Comparison of ENCODE assay signal across 8 cellular contexts in genomic region chr1:181089777-181090505, GRCh38. TPM values are rescaled to one million over a fixed set of nuclear protein-coding genes. Genes with fewer than 3 reads are reported as not detected.
DNase-seq lines count a peak whose midpoint lies in the region; ATAC-seq, FAIRE-seq and TF ChIP-seq lines count a peak whose summit lies in the region.

No MANE protein-coding gene starts in this region.

- CTCF ChIA-PET in HepG2 (lab: Yijun Ruan, JAX; ENCODE audit: low intra/inter-chr PET ratio, low total read pairs): no interaction called here

- TF ChIP-seq CTCF in GM10266 (IDR thresholded peaks at IDR 0.05; ENCODE audit: control insufficient read depth, insufficient read depth, low read depth, missing control alignments) (no peak), HFF-Myc (IDR thresholded peaks at IDR 0.05; ENCODE audit: low read depth, low read length, missing control alignments) (no peak), HepG2 (CRISPR knock-in tag; IDR thresholded peaks at IDR 0.05) (no peak)

- peak; percentile 43 for ATAC-seq in HepG2

- no peaks in the 10 kb centered on the region for H3K9me3 ChIP-seq in HepG2 (ENCODE audit: low read length)

- peaks cover 30% of the 10 kb centered on the region for H3K79me2 ChIP-seq in HepG2 (ENCODE audit: insufficient read depth, low read length)

- in situ Hi-C loops in HepG2 (cut with HindIII; ENCODE audit: extremely low pct_ligation_motif_present, low pct_unique_long_range_greater_than_20kb): loop anchor here (5.0 kb wide), 1 partner anchor 52 kb away; no protein-coding TSS in a partner anchor

- H3K4me3 ChIP-seq in HFF-Myc (replicated peaks; ENCODE audit: low read depth, low read length) (peak overlapping the region; percentile 82), HepG2 (replicated peaks in 1 of 3; ENCODE audit: insufficient read depth in 1 of 3, low read depth in 2 of 3, low read length in 3 of 3) (peak overlapping the region; percentile 68 to 88 (median 79))

- no peaks in the 10 kb centered on the region for H3K36me3 ChIP-seq in HepG2 (replicated peaks in 1 of 2; ENCODE audit: control insufficient read depth in 1 of 2, insufficient read depth in 2 of 2, low read length in 2 of 2)

- peaks cover 8% of the 10 kb centered on the region for H4K20me1 ChIP-seq in HepG2 (ENCODE audit: insufficient read depth, low read length)

- TF ChIP-seq RAD21 in HepG2 (CRISPR knock-in tag; IDR thresholded peaks at IDR 0.05): no peak

- H3K27ac ChIP-seq in HepG2 (ENCODE audit: extremely low read length, insufficient read depth, low read length): peak overlapping the region; percentile 27

- intact Hi-C loops in HepG2 (cut with micrococcal nuclease; ENCODE audit: unreplicated experiment): loop anchor here (2.0 to 5.0 kb wide), 4 partner anchors 15 to 68 kb away; partner anchors contain the start of gene STX6

- TF ChIP-seq EP300 in HepG2 (IDR thresholded peaks at IDR 0.05; ENCODE audit: low read depth in 2 of 2, low read length in 2 of 2): no peak
- TF ChIP-seq EP300 in HepG2 (CRISPR knock-in tag; IDR thresholded peaks at IDR 0.05; ENCODE audit: borderline replicate concordance): no peak

- H2AFZ ChIP-seq in HepG2 (ENCODE audit: low read length): no peak overlapping the region

- H3K9ac ChIP-seq in HepG2 (ENCODE audit: insufficient read depth, low read depth, low read length): peak overlapping the region; percentile 72

- POLR2A ChIA-PET in HepG2 (lab: Yijun Ruan, JAX): interaction anchor here (0.7 to 5.3 kb wide), 18 partner anchors 8 to 574 kb away, joined by 3 to 57 read pairs (median 6); partner anchors contain the start of genes MR1 and STX6

- no TSS peak for BruUV-seq in HepG2 (replicated peaks; lab: Mats Ljungman, UMichigan)

- DNase-seq in GM10266 (ENCODE audit: extremely low spot score) (peak; percentile 75), HFF-Myc (ENCODE audit: extremely low read depth, low read depth) (no peak), NCI-H146 treated with DMSO at 0.1 percent for 48 hours (lab: John Stamatoyannopoulos, UW; ENCODE audit: unreplicated experiment) (peak; percentile 39), cerebellum (ENCODE audit: low spot score) (peak; percentile 56), HepG2 (ENCODE audit: low spot score) (peak; percentile 30), DMS153 (lab: John Stamatoyannopoulos, UW) (no peak)
- DNase-seq in activated CD4-positive, CD25-positive, alpha-beta regulatory T cell (lab: John Stamatoyannopoulos, UW): peak; percentile 34 to 53 (median 45)
- DNase-seq in stimulated activated CD4-positive, alpha-beta T cell treated with anti-CD3 and anti-CD28 coated beads, Interleukin-4, amount 100 ng/mL, for 24 hours: peak; percentile 81

- H3K27me3 ChIP-seq in HepG2 (ENCODE audit: control insufficient read depth in 1 of 2, insufficient read depth in 2 of 2, low read length in 2 of 2): no peaks in the 10 kb centered on the region; a peak in 2 of 5 replicates

- no peak for FAIRE-seq in HepG2 (lab: Jason Lieb, UNC)

- H3K4me1 ChIP-seq in HepG2 (ENCODE audit: insufficient read depth, low read length): peaks cover 60% of the 10 kb centered on the region

- TF ChIP-seq POLR2A in HepG2 (IDR thresholded peaks at IDR 0.05; ENCODE audit: insufficient read depth in 1 of 2, low read depth in 2 of 2, low read length in 2 of 2): no peak; a peak in 1 of 4 replicates

- H3K4me2 ChIP-seq in HepG2 (ENCODE audit: low read depth, low read length): peak overlapping the region; percentile 91

- 2% methylated on average over 22 of the region's 39 CpGs for WGBS in HepG2 (ENCODE audit: low lambda C conversion rate)

TF ChIP-seq in HepG2, 621 proteins besides CTCF, POLR2A, EP300 and RAD21 (continues in another document):
- TF ChIP-seq RXRB (CRISPR knock-in tag; IDR thresholded peaks at IDR 0.05; ENCODE audit: borderline replicate concordance) (0 out of 2 replicates have a peak, but pooled peaks have one; percentile 20), SOX6 (IDR thresholded peaks at IDR 0.05) (no peak), SOX6 (CRISPR knock-in tag; IDR thresholded peaks at IDR 0.05) (peak; percentile 45), YEATS2 (CRISPR knock-in tag; IDR thresholded peaks at IDR 0.05; ENCODE audit: borderline replicate concordance) (peak; percentile 49; the same call in 1 of the 2 replicates), SAP130 (CRISPR knock-in tag; IDR thresholded peaks at IDR 0.05; ENCODE audit: low read depth) (peak; percentile 78), ZNF607 (CRISPR knock-in tag; IDR thresholded peaks at IDR 0.05; ENCODE audit: borderline replicate concordance) (peak; percentile 72; the same call in 1 of the 2 replicates), XRCC5 (optimal IDR thresholded peaks at IDR 0.05; ENCODE audit: low read length) (peak; percentile 37), HMGA1 (CRISPR knock-in tag; conservative IDR thresholded peaks at IDR 0.05) (no peak), HMG20A (CRISPR knock-in tag; IDR thresholded peaks at IDR 0.05; ENCODE audit: borderline replicate concordance) (no peak)
- TF ChIP-seq, protein P1, sequence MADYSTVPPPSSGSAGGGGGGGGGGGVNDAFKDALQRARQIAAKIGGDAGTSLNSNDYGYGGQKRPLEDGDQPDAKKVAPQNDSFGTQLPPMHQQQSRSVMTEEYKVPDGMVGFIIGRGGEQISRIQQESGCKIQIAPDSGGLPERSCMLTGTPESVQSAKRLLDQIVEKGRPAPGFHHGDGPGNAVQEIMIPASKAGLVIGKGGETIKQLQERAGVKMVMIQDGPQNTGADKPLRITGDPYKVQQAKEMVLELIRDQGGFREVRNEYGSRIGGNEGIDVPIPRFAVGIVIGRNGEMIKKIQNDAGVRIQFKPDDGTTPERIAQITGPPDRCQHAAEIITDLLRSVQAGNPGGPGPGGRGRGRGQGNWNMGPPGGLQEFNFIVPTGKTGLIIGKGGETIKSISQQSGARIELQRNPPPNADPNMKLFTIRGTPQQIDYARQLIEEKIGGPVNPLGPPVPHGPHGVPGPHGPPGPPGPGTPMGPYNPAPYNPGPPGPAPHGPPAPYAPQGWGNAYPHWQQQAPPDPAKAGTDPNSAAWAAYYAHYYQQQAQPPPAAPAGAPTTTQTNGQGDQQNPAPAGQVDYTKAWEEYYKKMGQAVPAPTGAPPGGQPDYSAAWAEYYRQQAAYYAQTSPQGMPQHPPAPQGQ (CRISPR knock-in tag; IDR thresholded peaks at IDR 0.05; ENCODE audit: borderline replicate concordance): no peak

RNA-seq across cellular contexts. Expression of gene IER5, which starts 1.4 kb away (rescaled TPM):
- total RNA-seq in cerebellum (13.7 TPM), HepG2 (2016; rRNA removed; fragmentation: Illumina TruSeq; extraction: Trizol) (3.0 and 3.5 TPM in 2 replicates)
- 0.71 and 0.81 TPM in 2 replicates for total RNA-seq in HepG2 (2016; cell fraction: cytosol; rRNA removed; fragmentation: Illumina TruSeq; extraction: Trizol; ENCODE audit: low read depth)
- 2.3 and 3.4 TPM in 2 replicates for total RNA-seq in HepG2 (2016; cell fraction: insoluble cytoplasmic fraction; rRNA removed; fragmentation: Illumina TruSeq; extraction: Trizol)
- total RNA-seq in HepG2 (2016; cell fraction: membrane; rRNA removed; fragmentation: Illumina TruSeq; extraction: Trizol): 2.1 and 2.2 TPM in 2 replicates
- total RNA-seq in HepG2 (2016; cell fraction: nucleus; rRNA removed; fragmentation: Illumina TruSeq; extraction: Trizol): 3.7 and 4.2 TPM in 2 replicates
- 2.5 and 3.1 TPM in 2 replicates for polyA plus RNA-seq in HepG2 (2011; rRNA removed)
- 2.4 and 2.6 TPM in 2 replicates for polyA plus RNA-seq in HepG2 (2011; cell fraction: cytosol; rRNA removed)
- polyA plus RNA-seq in HepG2 (2011; cell fraction: nucleus; rRNA removed): 4.5 and 4.9 TPM in 2 replicates
- polyA plus RNA-seq in HepG2 (2012): 1.8 and 2.7 TPM in 2 replicates
- polyA plus RNA-seq in HepG2 (2016; cell fraction: cytosol; fragmentation: Illumina TruSeq; extraction: Trizol; ENCODE audit: low read depth): 0.26 TPM in 2 replicates
- polyA plus RNA-seq in HepG2 (2016; cell fraction: insoluble cytoplasmic fraction; fragmentation: Illumina TruSeq; extraction: Trizol; ENCODE audit: low read depth): 1.9 TPM in 2 replicates
- polyA plus RNA-seq in HepG2 (2016; cell fraction: membrane; fragmentation: Illumina TruSeq; extraction: Trizol; ENCODE audit: low read depth): 0.66 and 0.70 TPM in 2 replicates
- polyA plus RNA-seq in HepG2 (2016; cell fraction: nucleus; fragmentation: Illumina TruSeq; extraction: Trizol; ENCODE audit: insufficient read depth, low read depth): 3.4 and 3.9 TPM in 2 replicates
- 4.2 and 7.4 TPM in 2 replicates for polyA minus RNA-seq in HepG2 (2011; rRNA and poly(A)+ RNA removed; ENCODE audit: low replicate concordance)
- 2.6 TPM in 2 replicates for polyA minus RNA-seq in HepG2 (2011; cell fraction: cytosol; rRNA and poly(A)+ RNA removed)
- polyA minus RNA-seq in HepG2 (2011; cell fraction: nucleus; rRNA and poly(A)+ RNA removed): 5.2 and 7.2 TPM in 2 replicates

RNA-seq across cellular contexts. Expression of gene MR1, which starts 56.2 kb away (rescaled TPM):
- total RNA-seq in cerebellum (0.91 TPM), HepG2 (2016; rRNA removed; fragmentation: Illumina TruSeq; extraction: Trizol) (6.6 and 10.4 TPM in 2 replicates)
- total RNA-seq in HepG2 (2016; cell fraction: cytosol; rRNA removed; fragmentation: Illumina TruSeq; extraction: Trizol; ENCODE audit: low read depth): 0.79 and 0.91 TPM in 2 replicates
- total RNA-seq in HepG2 (2016; cell fraction: insoluble cytoplasmic fraction; rRNA removed; fragmentation: Illumina TruSeq; extraction: Trizol): 8.2 and 11.7 TPM in 2 replicates
- total RNA-seq in HepG2 (2016; cell fraction: membrane; rRNA removed; fragmentation: Illumina TruSeq; extraction: Trizol): 3.1 and 3.4 TPM in 2 replicates
- total RNA-seq in HepG2 (2016; cell fraction: nucleus; rRNA removed; fragmentation: Illumina TruSeq; extraction: Trizol): 8.7 and 10.3 TPM in 2 replicates
- polyA plus RNA-seq in HepG2 (2011; rRNA removed): 7.7 and 11.4 TPM in 2 replicates
- 5.9 and 9.6 TPM in 2 replicates for polyA plus RNA-seq in HepG2 (2011; cell fraction: cytosol; rRNA removed)
- 3.1 and 3.5 TPM in 2 replicates for polyA plus RNA-seq in HepG2 (2011; cell fraction: nucleus; rRNA removed)
- polyA plus RNA-seq in HepG2 (2012): 6.1 and 6.7 TPM in 2 replicates
- 0.89 and 1.2 TPM in 2 replicates for polyA plus RNA-seq in HepG2 (2016; cell fraction: cytosol; fragmentation: Illumina TruSeq; extraction: Trizol; ENCODE audit: low read depth)
- polyA plus RNA-seq in HepG2 (2016; cell fraction: insoluble cytoplasmic fraction; fragmentation: Illumina TruSeq; extraction: Trizol; ENCODE audit: low read depth): 9.1 and 9.3 TPM in 2 replicates
- polyA plus RNA-seq in HepG2 (2016; cell fraction: membrane; fragmentation: Illumina TruSeq; extraction: Trizol; ENCODE audit: low read depth): 2.4 and 3.2 TPM in 2 replicates
- polyA plus RNA-seq in HepG2 (2016; cell fraction: nucleus; fragmentation: Illumina TruSeq; extraction: Trizol; ENCODE audit: insufficient read depth, low read depth): 14.0 and 15.8 TPM in 2 replicates
- polyA minus RNA-seq in HepG2 (2011; rRNA and poly(A)+ RNA removed; ENCODE audit: low replicate concordance): 9.4 and 15.8 TPM in 2 replicates
- 5.4 and 6.8 TPM in 2 replicates for polyA minus RNA-seq in HepG2 (2011; cell fraction: cytosol; rRNA and poly(A)+ RNA removed)
- 4.5 and 7.8 TPM in 2 replicates for polyA minus RNA-seq in HepG2 (2011; cell fraction: nucleus; rRNA and poly(A)+ RNA removed)

Comparison
In these comparisons a context has a peak if more than half of its experiments do, and no peak if none do; other contexts are left out.
1. DNase-seq: peak in GM10266 (single experiment), NCI-H146 treated with DMSO at 0.1 percent for 48 hours (single experiment), activated CD4-positive, CD25-positive, alpha-beta regulatory T cell (4 of 4), cerebellum (single experiment), HepG2 (single experiment) and stimulated activated CD4-positive, alpha-beta T cell treated with anti-CD3 and anti-CD28 coated beads, Interleukin-4, amount 100 ng/mL, for 24 hours (single experiment); none in HFF-Myc (single experiment) and DMS153 (single experiment).